Comparison of ENCODE assay signal across 11 cellular contexts in the genomic region with DNA sequence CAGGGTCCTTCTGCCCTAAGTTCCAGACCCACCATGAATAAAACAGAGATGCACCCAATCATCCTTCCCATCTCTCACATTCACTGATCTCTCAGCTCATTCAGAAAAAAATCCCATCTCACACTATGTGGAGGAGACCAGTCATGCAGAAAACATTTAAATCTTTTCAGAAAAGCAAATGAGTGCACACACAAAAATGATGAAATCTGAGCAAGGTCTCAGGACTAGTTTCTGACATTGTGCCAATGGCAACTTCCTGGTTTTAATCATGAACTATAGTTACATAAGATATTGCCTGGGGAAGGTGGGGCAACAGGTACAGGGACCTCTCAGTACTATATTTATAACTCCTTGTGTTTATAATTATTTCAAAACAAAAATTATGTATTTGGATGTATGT.
A peak's percentile ranks its signal among the peaks of the same experiment; 100 is the strongest.
DNase-seq lines count a peak whose midpoint lies in the region; ATAC-seq and TF ChIP-seq lines count a peak whose summit lies in the region.
"Had no signal": no experiment of that assay in that cellular context is flagged by ENCODE, and none has a peak within 500 bp of the region (broad histone marks: within the 10 kb centered on the region; RNA-seq: fewer than 3 reads in every experiment).

No MANE protein-coding gene starts in this region.

- H3K14ac ChIP-seq in trophoblast cell (ENCODE audit: low read length) = no peak overlapping the region

- TF ChIP-seq POLR2A in vagina (IDR thresholded peaks at IDR 0.05) = no peak

- CTCF ChIA-PET in activated CD4-positive, alpha-beta T cell treated with anti-CD3 and anti-CD28 coated beads, Interleukin-2, amount 10 ng/mL, durations not matched to agents 7 days and 5 days (lab: Charles Lee) = no interaction called here

- H4K8ac ChIP-seq in trophoblast cell (ENCODE audit: low read depth, low read length) = no peak overlapping the region

- H4K12ac ChIP-seq in trophoblast cell (ENCODE audit: low read depth, low read length) = no peak overlapping the region

- no peak overlapping the region for H3K23ac ChIP-seq in trophoblast cell (ENCODE audit: low read length)

- H3K18ac ChIP-seq in trophoblast cell (ENCODE audit: low read length) = no peak overlapping the region

- ATAC-seq in GM18511 (IDR thresholded peaks at IDR 0.05; ENCODE audit: unreplicated experiment) = peak; percentile 65
- peak; percentile 68 for ATAC-seq in esophagus mucosa
- ATAC-seq: gastroesophageal sphincter had no signal

- H2BK120ac ChIP-seq in trophoblast cell (ENCODE audit: insufficient read depth, low read length, poor library complexity) = no peak overlapping the region

- no peak overlapping the region for H3K9ac ChIP-seq in trophoblast cell (ENCODE audit: low read length)

- no peaks in the 10 kb centered on the region for H3K36me3 Mint-ChIP-seq in activated CD4-positive, alpha-beta T cell treated with anti-CD3 and anti-CD28 coated beads, Interleukin-2, amount 10 ng/mL, durations not matched to agents 7 days and 5 days (ENCODE audit: low read depth)
- H3K36me3 Mint-ChIP-seq: activated naive CD4-positive, alpha-beta T cell treated with anti-CD3 and anti-CD28 coated beads, Interleukin-2, amount 10 ng/mL, durations not matched to agents 7 days and 5 days had no signal

- DNase-seq in NOMO-1 treated with dmso at 0.1 percent for 144 hours (lab: John Stamatoyannopoulos, UW; ENCODE audit: unreplicated experiment) (peak; percentile 0), trophoblast cell (peak; percentile 11 to 63), midbrain (lab: John Stamatoyannopoulos, UW) (no peak), T-helper 2 cell (no peak), vagina (ENCODE audit: extremely low spot score in 2 of 2) (no peak)
- no peak for DNase-seq in activated CD4-positive, alpha-beta T cell treated with anti-CD3 and anti-CD28 coated beads, Interleukin-2, amount 10 ng/mL, durations not matched to agents 7 days and 5 days
- DNase-seq: activated naive CD4-positive, alpha-beta T cell treated with anti-CD3 and anti-CD28 coated beads, Interleukin-2, amount 10 ng/mL, durations not matched to agents 7 days and 5 days; MV-4-11 had no signal

- H3K4me3 Mint-ChIP-seq in activated CD4-positive, alpha-beta T cell treated with anti-CD3 and anti-CD28 coated beads, Interleukin-2, amount 10 ng/mL, durations not matched to agents 7 days and 5 days = no peak overlapping the region
- H3K4me3 Mint-ChIP-seq: activated naive CD4-positive, alpha-beta T cell treated with anti-CD3 and anti-CD28 coated beads, Interleukin-2, amount 10 ng/mL, durations not matched to agents 7 days and 5 days had no signal

- H3K27ac Mint-ChIP-seq in activated CD4-positive, alpha-beta T cell treated with anti-CD3 and anti-CD28 coated beads, Interleukin-2, amount 10 ng/mL, durations not matched to agents 7 days and 5 days = no peak overlapping the region
- H3K27ac Mint-ChIP-seq: activated naive CD4-positive, alpha-beta T cell treated with anti-CD3 and anti-CD28 coated beads, Interleukin-2, amount 10 ng/mL, durations not matched to agents 7 days and 5 days had no signal

- H3K4ac ChIP-seq in trophoblast cell (ENCODE audit: low read depth, low read length) = no peak overlapping the region

- H2AFZ ChIP-seq in trophoblast cell (ENCODE audit: insufficient read depth, low read length, poor library complexity) = no peak overlapping the region

- no peak overlapping the region for H4K91ac ChIP-seq in trophoblast cell (ENCODE audit: low read depth, low read length)

- intact Hi-C loops in vagina (cut with DNase I) = no loop called here

- no peak overlapping the region for H2BK12ac ChIP-seq in trophoblast cell (ENCODE audit: low read length)

- no peaks in the 10 kb centered on the region for H3K79me1 ChIP-seq in trophoblast cell (ENCODE audit: low read length)

- H3K4me2 ChIP-seq in trophoblast cell (ENCODE audit: low read length) = no peak overlapping the region

- H3K27ac ChIP-seq in trophoblast cell (ENCODE audit: low read depth, low read length) = no peak overlapping the region
- no peak overlapping the region for H3K27ac ChIP-seq in vagina
- H3K27ac ChIP-seq: gastroesophageal sphincter had no signal

- H2BK5ac ChIP-seq in trophoblast cell (ENCODE audit: low read depth, low read length, poor library complexity) = no peak overlapping the region

- H3K27me3 ChIP-seq in trophoblast cell (ENCODE audit: insufficient read depth, low read length) (no peaks in the 10 kb centered on the region), vagina (no peaks in the 10 kb centered on the region)
- H3K27me3 ChIP-seq: gastroesophageal sphincter had no signal

- no peak overlapping the region for H2AK5ac ChIP-seq in trophoblast cell (ENCODE audit: low read length)

- peaks cover 2% of the 10 kb centered on the region for H3K27me3 Mint-ChIP-seq in activated CD4-positive, alpha-beta T cell treated with anti-CD3 and anti-CD28 coated beads, Interleukin-2, amount 10 ng/mL, durations not matched to agents 7 days and 5 days

- H3K4me3 ChIP-seq in trophoblast cell (ENCODE audit: low read depth, low read length) (no peak overlapping the region), vagina (no peak overlapping the region)
- H3K4me3 ChIP-seq: gastroesophageal sphincter had no signal

- H3K9me3 ChIP-seq in trophoblast cell (ENCODE audit: insufficient read depth, low read depth, low read length) (no peaks in the 10 kb centered on the region), vagina (no peaks in the 10 kb centered on the region)

- no peak for TF ChIP-seq CTCF in vagina (IDR thresholded peaks at IDR 0.05)

- POLR2A ChIA-PET in activated CD4-positive, alpha-beta T cell treated with anti-CD3 and anti-CD28 coated beads, Interleukin-2, amount 10 ng/mL, durations not matched to agents 7 days and 5 days (lab: Charles Lee) = no interaction called here

- H3K4me1 Mint-ChIP-seq in activated CD4-positive, alpha-beta T cell treated with anti-CD3 and anti-CD28 coated beads, Interleukin-2, amount 10 ng/mL, durations not matched to agents 7 days and 5 days = no peaks in the 10 kb centered on the region
- H3K4me1 Mint-ChIP-seq: activated naive CD4-positive, alpha-beta T cell treated with anti-CD3 and anti-CD28 coated beads, Interleukin-2, amount 10 ng/mL, durations not matched to agents 7 days and 5 days had no signal

- H3K4me1 ChIP-seq in trophoblast cell (ENCODE audit: control insufficient read depth in 1 of 2, insufficient read depth in 2 of 2, low read length in 2 of 2) (no peaks in the 10 kb centered on the region), vagina (no peaks in the 10 kb centered on the region)
- H3K4me1 ChIP-seq: gastroesophageal sphincter had no signal

- no peaks in the 10 kb centered on the region for H3K36me3 ChIP-seq in trophoblast cell (ENCODE audit: control insufficient read depth in 1 of 2, insufficient read depth in 2 of 2, low read length in 2 of 2)
- no peaks in the 10 kb centered on the region for H3K36me3 ChIP-seq in vagina
- H3K36me3 ChIP-seq: gastroesophageal sphincter had no signal

- no peaks in the 10 kb centered on the region for H3K9me3 Mint-ChIP-seq in activated CD4-positive, alpha-beta T cell treated with anti-CD3 and anti-CD28 coated beads, Interleukin-2, amount 10 ng/mL, durations not matched to agents 7 days and 5 days
- H3K9me3 Mint-ChIP-seq: activated naive CD4-positive, alpha-beta T cell treated with anti-CD3 and anti-CD28 coated beads, Interleukin-2, amount 10 ng/mL, durations not matched to agents 7 days and 5 days had no signal

- no peaks in the 10 kb centered on the region for H3K79me2 ChIP-seq in trophoblast cell (ENCODE audit: control insufficient read depth, insufficient read depth, low read length, poor library complexity)

Comparison
In these comparisons a context has a peak if more than half of its experiments do, and no peak if none do; other contexts are left out.
1. DNase-seq: peak in NOMO-1 treated with dmso at 0.1 percent for 144 hours (single experiment) and trophoblast cell (2 of 2); none in midbrain (single experiment), T-helper 2 cell (0 of 5), vagina (0 of 2) and activated CD4-positive, alpha-beta T cell treated with anti-CD3 and anti-CD28 coated beads, Interleukin-2, amount 10 ng/mL, durations not matched to agents 7 days and 5 days (single experiment).